8 cellular contexts compared by ENCODE assay signal in the genomic region with DNA sequence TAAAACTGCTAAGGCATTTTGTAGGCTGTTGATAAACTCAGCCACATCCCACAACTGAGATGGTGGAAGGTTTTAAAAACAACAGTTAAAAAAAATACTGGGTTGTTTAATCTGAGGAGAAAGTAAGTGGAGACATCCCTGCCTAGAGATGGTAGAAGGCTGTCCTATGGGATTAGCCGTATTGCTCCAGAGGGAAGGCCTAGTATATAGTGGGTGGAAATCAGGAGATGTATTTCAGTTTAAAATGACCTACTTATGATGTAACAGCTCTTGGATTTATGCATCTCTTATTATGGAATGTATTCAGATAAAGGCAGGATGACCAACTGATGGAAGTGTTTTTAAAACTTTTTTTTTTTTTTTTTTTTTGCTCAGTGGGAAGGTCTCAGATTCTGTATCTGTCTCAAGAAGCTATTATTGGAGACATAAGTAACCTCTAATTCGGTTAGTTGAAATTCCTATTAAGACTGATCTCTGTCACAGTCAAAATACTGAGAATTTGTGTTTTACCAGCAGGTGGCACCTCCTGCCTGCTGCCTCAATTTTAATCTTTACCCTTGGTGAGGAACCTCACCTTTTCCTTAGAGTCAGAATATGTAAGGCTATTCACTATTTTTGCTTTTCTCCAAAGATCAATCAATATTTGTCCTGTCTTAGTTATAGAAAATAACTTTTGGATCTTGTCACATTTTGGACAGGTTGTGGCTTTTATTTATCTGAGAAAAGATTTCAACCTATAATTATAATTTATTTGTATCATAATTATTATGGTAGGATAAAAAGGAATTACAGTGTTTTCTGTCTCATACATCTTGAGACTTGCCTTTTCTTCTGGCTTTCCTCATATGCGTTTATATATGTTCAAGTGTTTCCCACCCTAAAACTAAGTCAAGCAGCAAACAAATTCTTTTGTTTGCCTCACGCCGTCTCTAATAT.
A peak's percentile ranks its signal among the peaks of the same experiment; 100 is the strongest.
DNase-seq lines count a peak whose midpoint lies in the region; ATAC-seq, FAIRE-seq and TF ChIP-seq lines count a peak whose summit lies in the region.

No MANE protein-coding gene starts in this region.

- H3K79me2 ChIP-seq in keratinocyte (ENCODE audit: control insufficient read depth, insufficient read depth, low read length): no peaks in the 10 kb centered on the region

- H3K27me3 ChIP-seq in ascending aorta (no peaks in the 10 kb centered on the region), keratinocyte (ENCODE audit: control insufficient read depth, extremely low read depth, insufficient read depth, low read length) (no peaks in the 10 kb centered on the region), upper lobe of left lung (no peaks in the 10 kb centered on the region)

- H3K4me2 ChIP-seq in keratinocyte (ENCODE audit: control insufficient read depth, extremely low read depth, insufficient read depth, low read depth, low read length): no peak overlapping the region

- 79% methylated on average over 5 of the region's 5 CpGs for WGBS in upper lobe of left lung, 2 donors

- no peaks in the 10 kb centered on the region for H4K20me1 ChIP-seq in keratinocyte (ENCODE audit: control insufficient read depth, extremely low read depth, insufficient read depth, low read length)

- TF ChIP-seq EP300 in upper lobe of left lung (IDR thresholded peaks at IDR 0.05): no peak

- H3K4me3 ChIP-seq in AG10803 (ENCODE audit: low read length) (no peak overlapping the region), GM12864 (ENCODE audit: low read depth, low read length) (no peak overlapping the region), ascending aorta (no peak overlapping the region), keratinocyte (ENCODE audit: control insufficient read depth in 2 of 3, extremely low read depth in 1 of 3, insufficient read depth in 2 of 3, low read depth in 1 of 3, low read length in 3 of 3) (no peak overlapping the region), upper lobe of left lung (no peak overlapping the region)

- FAIRE-seq in keratinocyte (lab: Jason Lieb, UNC): no peak

- DNase-seq in AG10803 (ENCODE audit: low read depth): peak; percentile 23
- no peak for DNase-seq in GM12864 (ENCODE audit: low read depth)
- DNase-seq in NCI-H2107 treated with DMSO at 0.1 percent for 48 hours (lab: John Stamatoyannopoulos, UW; ENCODE audit: unreplicated experiment): peak; percentile 77
- DNase-seq in ascending aorta (ENCODE audit: low spot score in 2 of 2): no peak
- no peak for DNase-seq in keratinocyte (ENCODE audit: low read depth, low spot score)
- no peak for DNase-seq in upper lobe of left lung
- no peak for DNase-seq in mesenteric fat pad (ENCODE audit: low spot score)

- peak; percentile 61 for TF ChIP-seq CTCF in AG10803 (conservative IDR thresholded peaks at IDR 0.05; ENCODE audit: low read length)
- TF ChIP-seq CTCF in GM12864 (IDR thresholded peaks at IDR 0.05; ENCODE audit: low read depth, low read length, missing control alignments): peak; percentile 54
- TF ChIP-seq CTCF in ascending aorta (IDR thresholded peaks at IDR 0.05): peak in 2 of 3 experiments; percentile 33 to 58
- TF ChIP-seq CTCF in keratinocyte (optimal IDR thresholded peaks at IDR 0.05 in 1 of 3, IDR thresholded peaks at IDR 0.05 in 1 of 3, conservative IDR thresholded peaks at IDR 0.05 in 1 of 3; ENCODE audit: extremely low read depth in 1 of 3, insufficient read depth in 2 of 3, low read length in 3 of 3): peak; percentile 54 to 55 (median 55)
- TF ChIP-seq CTCF in upper lobe of left lung (IDR thresholded peaks at IDR 0.05): peak in 4 of 6 experiments; percentile 12 to 56 (median 44)

- no peak for TF ChIP-seq POLR2A in upper lobe of left lung (IDR thresholded peaks at IDR 0.05)

- H3K36me3 ChIP-seq in ascending aorta: peaks cover 13 to 15% of the 10 kb centered on the region in 2 donors
- peaks cover 0 to 9% of the 10 kb centered on the region in 2 experiments for H3K36me3 ChIP-seq in keratinocyte (ENCODE audit: control insufficient read depth in 2 of 2, extremely low read depth in 1 of 2, insufficient read depth in 2 of 2, low read length in 2 of 2)
- H3K36me3 ChIP-seq in upper lobe of left lung: peaks cover 3 to 59% (median 18%) of the 10 kb centered on the region in 4 donors

- H3K9me3 ChIP-seq in ascending aorta (no peaks in the 10 kb centered on the region), keratinocyte (ENCODE audit: control insufficient read depth, low read depth, low read length) (no peaks in the 10 kb centered on the region), upper lobe of left lung (no peaks in the 10 kb centered on the region)

- intact Hi-C loops in ascending aorta (cut with DNase I): loop anchor here (1.0 to 5.0 kb wide), 2 partner anchors 302 to 341 kb away; no protein-coding TSS in a partner anchor

- H3K9ac ChIP-seq in keratinocyte (ENCODE audit: control insufficient read depth, extremely low read depth, insufficient read depth, low read length): no peak overlapping the region

- dilution Hi-C loops in keratinocyte (cut with MboI; ENCODE audit: extremely low pct_ligation_motif_present, low sequenced_read_pairs): no loop called here

- H3K4me1 ChIP-seq in ascending aorta (no peaks in the 10 kb centered on the region), keratinocyte (ENCODE audit: control insufficient read depth, extremely low read depth, insufficient read depth, low read length) (no peaks in the 10 kb centered on the region), upper lobe of left lung (no peaks in the 10 kb centered on the region)

- ATAC-seq in upper lobe of left lung (ENCODE audit: low FRiP score in 2 of 2) (no peak), GM21526 (IDR thresholded peaks at IDR 0.05; ENCODE audit: low FRiP score, unreplicated experiment) (no peak)

- H2AFZ ChIP-seq in keratinocyte (ENCODE audit: control insufficient read depth, low read length): no peak overlapping the region

- no peaks in the 10 kb centered on the region for H3K9me1 ChIP-seq in keratinocyte (ENCODE audit: control insufficient read depth, extremely low read depth, insufficient read depth, low read length)

- H3K27ac ChIP-seq in ascending aorta (no peak overlapping the region), keratinocyte (ENCODE audit: control insufficient read depth, insufficient read depth, low read length) (no peak overlapping the region), upper lobe of left lung (no peak overlapping the region)

Comparison
In these comparisons a context has a peak if more than half of its experiments do, and no peak if none do; other contexts are left out.
1. DNase-seq: peak in AG10803 (single experiment) and NCI-H2107 treated with DMSO at 0.1 percent for 48 hours (single experiment); none in GM12864 (single experiment), ascending aorta (0 of 2), keratinocyte (single experiment), upper lobe of left lung (0 of 2) and mesenteric fat pad (single experiment).
2. Peak in every context shown above with its lines, with median percentiles within 50 percentile points of each other: CTCF ChIP-seq.